8 cellular contexts compared by ENCODE assay signal in genomic region chr4:99945718-99946345, GRCh38. TPM values are rescaled to one million over a fixed set of nuclear protein-coding genes. Genes with fewer than 3 reads are reported as not detected.
DNase-seq lines count a peak whose midpoint lies in the region; ATAC-seq and TF ChIP-seq lines count a peak whose summit lies in the region.

No MANE protein-coding gene starts in this region.

- H3F3A ChIP-seq in PC-9 (ENCODE audit: insufficient read depth, low read depth): peaks cover 30% of the 10 kb centered on the region

- H3K27ac ChIP-seq in 22Rv1 (peak overlapping the region; percentile 97), PC-9 (peak overlapping the region; percentile 77), coronary artery (peak overlapping the region; percentile 86 to 96), thymus (ENCODE audit: low read depth) (peak overlapping the region; percentile 97)

- peaks cover 81% of the 10 kb centered on the region for H3K79me2 ChIP-seq in PC-9 (ENCODE audit: low read depth)

- TF ChIP-seq CTCF in 22Rv1 (IDR thresholded peaks at IDR 0.05): no peak
- no peak for TF ChIP-seq CTCF in GM06990 (IDR thresholded peaks at IDR 0.05; ENCODE audit: insufficient read depth, low read length, poor library complexity, severe bottlenecking)
- TF ChIP-seq CTCF in PC-9 (conservative IDR thresholded peaks at IDR 0.05): peak; percentile 1; the same call in 1 of the 2 replicates
- TF ChIP-seq CTCF in coronary artery (IDR thresholded peaks at IDR 0.05): no peak
- TF ChIP-seq CTCF in lower leg skin (IDR thresholded peaks at IDR 0.05): no peak

- POLR2A ChIA-PET in PC-9 (lab: Charles Lee; ENCODE audit: unreplicated experiment): no interaction called here

- CTCF ChIA-PET in PC-9 (lab: Charles Lee): no interaction called here

- H3K4me1 ChIP-seq in PC-9 (replicated peaks; ENCODE audit: insufficient read depth): peaks cover 29% of the 10 kb centered on the region
- peaks cover 12% of the 10 kb centered on the region for H3K4me1 ChIP-seq in thymus (ENCODE audit: control insufficient read depth, insufficient read depth, low read length)

- peaks cover 8% of the 10 kb centered on the region for H4K20me1 ChIP-seq in PC-9 (ENCODE audit: insufficient read depth)

- peak; percentile 0 for ATAC-seq in HG02884 (IDR thresholded peaks at IDR 0.05; ENCODE audit: unreplicated experiment)

- no peak for TF ChIP-seq POLR2A in lower leg skin (IDR thresholded peaks at IDR 0.05)

- H2AFZ ChIP-seq in PC-9: peak overlapping the region; percentile 84

- no peaks in the 10 kb centered on the region for H3K9me3 ChIP-seq in PC-9 (ENCODE audit: insufficient read depth, low read depth)
- no peaks in the 10 kb centered on the region for H3K9me3 ChIP-seq in thymus (ENCODE audit: control insufficient read depth)

- no peaks in the 10 kb centered on the region for H3K9me2 ChIP-seq in PC-9 (ENCODE audit: insufficient read depth)

- H3K4me2 ChIP-seq in PC-9: peak overlapping the region; percentile 95

- no TSS peak for BruUV-seq in PC-9 (replicated peaks; lab: Mats Ljungman, UMichigan)

- 2% methylated on average over 24 of the region's 24 CpGs for WGBS in lower leg skin, 2 donors
- 4% methylated on average over 24 of the region's 24 CpGs for WGBS in thymus

- H3K27me3 ChIP-seq in GM06990 (replicated peaks; ENCODE audit: control insufficient read depth, insufficient read depth, low read length) (no peaks in the 10 kb centered on the region), PC-9 (ENCODE audit: insufficient read depth, low read depth) (no peaks in the 10 kb centered on the region), thymus (ENCODE audit: control insufficient read depth, insufficient read depth) (no peaks in the 10 kb centered on the region)

- DNase-seq in GM06990 (ENCODE audit: extremely low read depth, insufficient read length) (no peak), PC-9 (peak; percentile 25 to 35), coronary artery (ENCODE audit: low spot score) (peak; percentile 74), lower leg skin (ENCODE audit: low spot score in 2 of 2) (no peak), NCI-H1436 treated with DMSO at 0.1 percent for 48 hours (lab: John Stamatoyannopoulos, UW) (no peak)

- H3K4me3 ChIP-seq in GM06990 (replicated peaks; ENCODE audit: low read depth, low read length): peak overlapping the region; percentile 71
- H3K4me3 ChIP-seq in PC-9: peak overlapping the region; percentile 90
- peak overlapping the region; percentile 90 for H3K4me3 ChIP-seq in coronary artery
- peak overlapping the region; percentile 94 for H3K4me3 ChIP-seq in lower leg skin (ENCODE audit: low read depth, poor library complexity, severe bottlenecking)
- H3K4me3 ChIP-seq in thymus (ENCODE audit: low read length): peak overlapping the region; percentile 94

- intact Hi-C loops in PC-9 (cut with micrococcal nuclease; ENCODE audit: unreplicated experiment): loop anchor here (5.0 kb wide), 2 partner anchors 54 to 224 kb away; partner anchors contain the start of gene LAMTOR3
- intact Hi-C loops in lower leg skin (cut with DNase I; ENCODE audit: low total_unique reads): loop anchor here (10.0 kb wide), 1 partner anchor 51 kb away; the partner anchor contains the start of gene LAMTOR3

- H3K36me3 ChIP-seq in GM06990 (ENCODE audit: control insufficient read depth, insufficient read depth, low read length) (no peaks in the 10 kb centered on the region), PC-9 (ENCODE audit: low read depth) (peaks cover 21% of the 10 kb centered on the region), thymus (ENCODE audit: control insufficient read depth, insufficient read depth) (no peaks in the 10 kb centered on the region)

RNA-seq across cellular contexts. Expression of gene DNAJB14, which starts 0.6 kb away (rescaled TPM):
- total RNA-seq in PC-9 (2021) (27.5 and 28.6 TPM in 2 replicates), lower leg skin (10 to 100 TPM; 18.4 to 64.9 (median 19.8) TPM)
- 18.5 TPM for polyA plus RNA-seq in thymus

RNA-seq across cellular contexts. Expression of gene H2AZ1, which starts 4.2 kb away (rescaled TPM):
- total RNA-seq in PC-9 (2021) (345 and 372 TPM in 2 replicates), lower leg skin (100 to 1,000 TPM; 115 to 243 (median 130) TPM)
- polyA plus RNA-seq in thymus: 263 TPM

RNA-seq across cellular contexts. Expression of gene LAMTOR3, which starts 51.6 kb away (rescaled TPM):
- total RNA-seq in PC-9 (2021) (12.0 and 17.4 TPM in 2 replicates), lower leg skin (10 to 100 TPM; 33.6 to 51.2 (median 41.2) TPM)
- polyA plus RNA-seq in thymus: 91.8 TPM

Comparison
In these comparisons a context has a peak if more than half of its experiments do, and no peak if none do; other contexts are left out.
1. DNase-seq: peak in PC-9 (2 of 2) and coronary artery (single experiment); none in GM06990 (single experiment), lower leg skin (0 of 2) and NCI-H1436 treated with DMSO at 0.1 percent for 48 hours (single experiment).
2. Peak in every context shown above with its lines, with median percentiles within 50 percentile points of each other: H3K27ac ChIP-seq and H3K4me3 ChIP-seq.